ENCODE assay signal across 8 cellular contexts in genomic region chr18:36828157-36828629, GRCh38. TPM values are rescaled to one million over a fixed set of nuclear protein-coding genes. Genes with fewer than 3 reads are reported as not detected.
DNase-seq lines count a peak whose midpoint lies in the region.

No MANE protein-coding gene starts in this region.

- H3K4ac ChIP-seq in trophoblast cell (ENCODE audit: low read depth, low read length), result no peak overlapping the region

- H4K91ac ChIP-seq in trophoblast cell (ENCODE audit: low read depth, low read length), result peak overlapping the region; percentile 49

- no peaks in the 10 kb centered on the region for H3K9me3 Mint-ChIP-seq in activated naive CD4-positive, alpha-beta T cell treated with anti-CD3 and anti-CD28 coated beads for 36 hours

- H3K27me3 ChIP-seq in GM23248 (replicated peaks; ENCODE audit: insufficient read depth) (no peaks in the 10 kb centered on the region), trophoblast cell (ENCODE audit: insufficient read depth, low read length) (no peaks in the 10 kb centered on the region)

- H3K4me2 ChIP-seq in GM23248 (ENCODE audit: unreplicated experiment), result peak overlapping the region; percentile 80
- peak overlapping the region; percentile 70 for H3K4me2 ChIP-seq in trophoblast cell (ENCODE audit: low read length)

- peak overlapping the region; percentile 4 for H4K12ac ChIP-seq in trophoblast cell (ENCODE audit: low read depth, low read length)

- no peaks in the 10 kb centered on the region for H3K36me3 Mint-ChIP-seq in activated naive CD4-positive, alpha-beta T cell treated with anti-CD3 and anti-CD28 coated beads for 36 hours (ENCODE audit: low read depth)

- H3K27me3 Mint-ChIP-seq in activated naive CD4-positive, alpha-beta T cell treated with anti-CD3 and anti-CD28 coated beads for 36 hours (ENCODE audit: low read depth), result no peaks in the 10 kb centered on the region

- H3K79me1 ChIP-seq in trophoblast cell (ENCODE audit: low read length), result peaks cover 8% of the 10 kb centered on the region

- no peaks in the 10 kb centered on the region for H3K9me2 ChIP-seq in GM23248 (ENCODE audit: insufficient read depth)

- peak overlapping the region; percentile 5 for H2BK5ac ChIP-seq in trophoblast cell (ENCODE audit: low read depth, low read length, poor library complexity)

- H3F3A ChIP-seq in GM23248 (ENCODE audit: insufficient read depth), result 0 out of 2 replicates have a peak, but pooled peaks cover 12% of the 10 kb centered on the region

- H3K79me2 ChIP-seq in GM23248 (ENCODE audit: insufficient read depth) (peaks cover 45% of the 10 kb centered on the region), trophoblast cell (ENCODE audit: control insufficient read depth, insufficient read depth, low read length, poor library complexity) (peaks cover 7% of the 10 kb centered on the region)

- H2AFZ ChIP-seq in GM23248 (peak overlapping the region; percentile 92), trophoblast cell (ENCODE audit: insufficient read depth, low read length, poor library complexity) (peak overlapping the region; percentile 13)

- peak overlapping the region; percentile 43 for H3K14ac ChIP-seq in trophoblast cell (ENCODE audit: low read length)

- no peaks in the 10 kb centered on the region for H4K20me1 ChIP-seq in GM23248 (ENCODE audit: insufficient read depth)

- H3K4me1 Mint-ChIP-seq in activated naive CD4-positive, alpha-beta T cell treated with anti-CD3 and anti-CD28 coated beads for 36 hours (ENCODE audit: low read depth), result peaks cover 43% of the 10 kb centered on the region

- no peaks in the 10 kb centered on the region for H3K9me3 ChIP-seq in GM23248 (ENCODE audit: low read depth)
- no peaks in the 10 kb centered on the region for H3K9me3 ChIP-seq in trophoblast cell (ENCODE audit: insufficient read depth, low read depth, low read length)

- DNase-seq in COLO829 (ENCODE audit: low spot score), result peak; percentile 10
- peak; percentile 78 for DNase-seq in GM23248
- peak; percentile 31 for DNase-seq in NCI-H345 treated with DMSO at 0.1 percent for 48 hours (lab: John Stamatoyannopoulos, UW; ENCODE audit: unreplicated experiment)
- peak; percentile 42 for DNase-seq in activated naive CD4-positive, alpha-beta T cell treated with anti-CD3 and anti-CD28 coated beads for 36 hours
- DNase-seq in head of caudate nucleus, result peak in 29 of 42 donors; percentile 15 to 69 (median 43)
- DNase-seq in trophoblast cell, result peak; percentile 21 to 64
- DNase-seq in MV-4-11 (lab: John Stamatoyannopoulos, UW), result no peak
- DNase-seq in KBM-7, result no peak

- intact Hi-C loops in activated naive CD4-positive, alpha-beta T cell treated with anti-CD3 and anti-CD28 coated beads for 36 hours (cut with micrococcal nuclease), result loop anchor here (2.0 to 10.0 kb wide), 4 partner anchors 74 to 1963 kb away; partner anchors contain the start of genes INO80C and RMP24
- intact Hi-C loops in head of caudate nucleus (cut with DNase I), result no loop called here

- no peak overlapping the region for H2BK12ac ChIP-seq in trophoblast cell (ENCODE audit: low read length)

- H3K23ac ChIP-seq in trophoblast cell (ENCODE audit: low read length), result no peak overlapping the region

- H3K18ac ChIP-seq in trophoblast cell (ENCODE audit: low read length), result peak overlapping the region; percentile 54

- H2AK5ac ChIP-seq in trophoblast cell (ENCODE audit: low read length), result no peak overlapping the region

- peak overlapping the region; percentile 85 for H3K9ac ChIP-seq in GM23248
- peak overlapping the region; percentile 87 for H3K9ac ChIP-seq in trophoblast cell (ENCODE audit: low read length)

- peak overlapping the region; percentile 15 for H2BK120ac ChIP-seq in trophoblast cell (ENCODE audit: insufficient read depth, low read length, poor library complexity)

- H3K4me3 Mint-ChIP-seq in activated naive CD4-positive, alpha-beta T cell treated with anti-CD3 and anti-CD28 coated beads for 36 hours, result peak overlapping the region; percentile 82

- peaks cover 21% of the 10 kb centered on the region for H3K4me1 ChIP-seq in GM23248 (ENCODE audit: insufficient read depth)
- H3K4me1 ChIP-seq in trophoblast cell (ENCODE audit: control insufficient read depth in 1 of 2, insufficient read depth in 2 of 2, low read length in 2 of 2), result peaks cover 5% of the 10 kb centered on the region in 2 experiments

- peak overlapping the region; percentile 69 for H3K27ac ChIP-seq in GM23248
- H3K27ac ChIP-seq in trophoblast cell (ENCODE audit: low read depth, low read length), result peak overlapping the region; percentile 4

- CTCF ChIA-PET in activated naive CD4-positive, alpha-beta T cell treated with anti-CD3 and anti-CD28 coated beads for 36 hours (lab: Charles Lee), result interaction anchor here (2.1 kb wide), 2 partner anchors 15 to 17 kb away, joined by 5 to 7 read pairs; no protein-coding TSS in a partner anchor

- no peaks in the 10 kb centered on the region for H3K36me3 ChIP-seq in GM23248 (ENCODE audit: low read depth)
- H3K36me3 ChIP-seq in trophoblast cell (ENCODE audit: control insufficient read depth in 1 of 2, insufficient read depth in 2 of 2, low read length in 2 of 2), result peaks cover 0 to under 1% of the 10 kb centered on the region in 2 experiments

- H3K27ac Mint-ChIP-seq in activated naive CD4-positive, alpha-beta T cell treated with anti-CD3 and anti-CD28 coated beads for 36 hours, result peak overlapping the region; percentile 81

- H4K8ac ChIP-seq in trophoblast cell (ENCODE audit: low read depth, low read length), result peak overlapping the region; percentile 61

- 1 to 3% methylated on average over 18 of the region's 18 CpGs for WGBS in GM23248 (ENCODE audit: low coverage in 1 of 2, low lambda C conversion rate in 2 of 2, missing lambda C conversion rate in 2 of 2), 2 experiments
- no CpG with 5 or more reads among the region's 18 CpGs for WGBS in trophoblast cell (ENCODE audit: extremely low coverage, insufficient coverage, insufficient read length)

- in situ Hi-C loops in GM23248 (cut with MboI), result no loop called here
- in situ Hi-C loops in KBM-7 (cut with MboI; ENCODE audit: low pct_unique_long_range_greater_than_20kb, low sequenced_read_pairs), result no loop called here

- H3K4me3 ChIP-seq in GM23248 (peak overlapping the region; percentile 86), trophoblast cell (ENCODE audit: low read depth, low read length) (peak overlapping the region; percentile 100)

RNA-seq across cellular contexts. Expression of gene TPGS2, which starts 0.6 kb away (rescaled TPM):
- total RNA-seq in GM23248 (2014; rRNA removed; shearing (Covaris generic)), result 209 and 226 TPM in 2 replicates
- 194 and 206 TPM in 2 replicates for polyA plus RNA-seq in GM23248 (2016; fragmentation: Nextera tagmentation; extraction: Ambion mirVana)
- total RNA-seq in activated naive CD4-positive, alpha-beta T cell treated with anti-CD3 and anti-CD28 coated beads for 36 hours, result 10 to 100 TPM; 71.5 to 73.4 TPM
- polyA plus RNA-seq in trophoblast cell (2013), result 106 and 113 TPM in 2 replicates

RNA-seq across cellular contexts. Expression of gene KIAA1328, which starts 0.7 kb away (rescaled TPM):
- total RNA-seq in GM23248 (2014; rRNA removed; shearing (Covaris generic)), result 3.5 and 5.8 TPM in 2 replicates
- polyA plus RNA-seq in GM23248 (2016; fragmentation: Nextera tagmentation; extraction: Ambion mirVana), result 3.7 and 3.9 TPM in 2 replicates
- 1 to 10 TPM; 7.2 to 7.8 TPM for total RNA-seq in activated naive CD4-positive, alpha-beta T cell treated with anti-CD3 and anti-CD28 coated beads for 36 hours
- polyA plus RNA-seq in trophoblast cell (2013), result 2.5 and 3.0 TPM in 2 replicates

Comparison
In these comparisons a context has a peak if more than half of its experiments do, and no peak if none do; other contexts are left out.
1. DNase-seq: peak in COLO829 (single experiment), GM23248 (single experiment), NCI-H345 treated with DMSO at 0.1 percent for 48 hours (single experiment), activated naive CD4-positive, alpha-beta T cell treated with anti-CD3 and anti-CD28 coated beads for 36 hours (single experiment), head of caudate nucleus (29 of 42) and trophoblast cell (2 of 2); none in MV-4-11 (single experiment) and KBM-7 (single experiment).